7 cellular contexts compared by ENCODE assay signal in genomic region chr17:68049812-68050437, GRCh38. TPM values are rescaled to one million over a fixed set of nuclear protein-coding genes. Genes with fewer than 3 reads are reported as not detected.
DNase-seq lines count a peak whose midpoint lies in the region; ATAC-seq and TF ChIP-seq lines count a peak whose summit lies in the region.
"Not testable (repeated sequence)": the region's sequence is repeated elsewhere in the genome, so short reads cannot be mapped to it uniquely, and the experiment has no call there.

No MANE protein-coding gene starts in this region.

- DNase-seq in HFFc6; T-helper 2 cell treated with Interferon-gamma antibody and Interleukin-4, amounts not matched to agents 5 μg/mL and 100 μg/mL, for 36 hours (ENCODE audit: low spot score); naive B cell; stimulated activated naive CD8-positive, alpha-beta T cell treated with anti-CD3 and anti-CD28 coated beads, Interleukin-15, amount 100 ng/mL, for 72 hours: not testable (repeated sequence)
- DNase-seq in activated naive CD8-positive, alpha-beta T cell treated with anti-CD3 and anti-CD28 coated beads, Interleukin-2, amount 10 ng/mL, durations not matched to agents 7 days and 5 days: peak; percentile 10

- H3K27me3 Mint-ChIP-seq in HFFc6 (ENCODE audit: insufficient read depth); T-helper 2 cell treated with Interferon-gamma antibody and Interleukin-4, amounts not matched to agents 5 μg/mL and 100 μg/mL, for 36 hours (ENCODE audit: low read depth); activated naive CD8-positive, alpha-beta T cell treated with anti-CD3 and anti-CD28 coated beads, Interleukin-2, amount 10 ng/mL, durations not matched to agents 7 days and 5 days; dendritic cell treated with granulocyte-macrophage colony-stimulating factor and Interleukin-4, amounts not matched to agents 40 ng/mL and 50 ng/mL, for 4 days; naive B cell; stimulated activated naive CD8-positive, alpha-beta T cell treated with anti-CD3 and anti-CD28 coated beads, Interleukin-15, amount 100 ng/mL, for 72 hours: not testable (repeated sequence)

- not testable (repeated sequence) for ATAC-seq in activated naive CD8-positive, alpha-beta T cell treated with anti-CD3 and anti-CD28 coated beads, Interleukin-2, amount 10 ng/mL, durations not matched to agents 7 days and 5 days (ENCODE audit: low read depth); naive B cell (ENCODE audit: low read depth in 2 of 2)
- ATAC-seq in stimulated activated naive CD8-positive, alpha-beta T cell treated with anti-CD3 and anti-CD28 coated beads, Interleukin-15, amount 100 ng/mL, for 72 hours: peak; percentile 62

- peaks cover 23 to 43% (median 32%) of the 10 kb centered on the region in 11 experiments for H3K36me3 ChIP-seq in BLaER1 treated with 17β-estradiol and CSF1 and Interleukin-3, amounts not matched to agents 10 nM and 100 nM

- POLR2A ChIA-PET in activated naive CD8-positive, alpha-beta T cell treated with anti-CD3 and anti-CD28 coated beads, Interleukin-2, amount 10 ng/mL, durations not matched to agents 7 days and 5 days (lab: Charles Lee): not testable (repeated sequence)

- H3K27ac Mint-ChIP-seq in HFFc6 (peak overlapping the region; percentile 25; the same call in 1 of the 2 replicates), naive B cell (peak overlapping the region in 4 of 6 donors; percentile 22 to 64 (median 42))
- H3K27ac Mint-ChIP-seq in T-helper 2 cell treated with Interferon-gamma antibody and Interleukin-4, amounts not matched to agents 5 μg/mL and 100 μg/mL, for 36 hours: peak overlapping the region; percentile 36
- H3K27ac Mint-ChIP-seq in activated naive CD8-positive, alpha-beta T cell treated with anti-CD3 and anti-CD28 coated beads, Interleukin-2, amount 10 ng/mL, durations not matched to agents 7 days and 5 days: peak overlapping the region; percentile 0
- H3K27ac Mint-ChIP-seq in dendritic cell treated with granulocyte-macrophage colony-stimulating factor and Interleukin-4, amounts not matched to agents 40 ng/mL and 50 ng/mL, for 4 days: peak overlapping the region; percentile 56
- H3K27ac Mint-ChIP-seq in stimulated activated naive CD8-positive, alpha-beta T cell treated with anti-CD3 and anti-CD28 coated beads, Interleukin-15, amount 100 ng/mL, for 72 hours: not testable (repeated sequence)

- not testable (repeated sequence) for TF ChIP-seq CTCF in HFFc6 (IDR thresholded peaks at IDR 0.05)

- peaks cover 30% of the 10 kb centered on the region for H3K4me1 Mint-ChIP-seq in HFFc6 (ENCODE audit: low read depth)
- H3K4me1 Mint-ChIP-seq in T-helper 2 cell treated with Interferon-gamma antibody and Interleukin-4, amounts not matched to agents 5 μg/mL and 100 μg/mL, for 36 hours (ENCODE audit: low read depth); naive B cell; stimulated activated naive CD8-positive, alpha-beta T cell treated with anti-CD3 and anti-CD28 coated beads, Interleukin-15, amount 100 ng/mL, for 72 hours: not testable (repeated sequence)
- peaks cover 13% of the 10 kb centered on the region for H3K4me1 Mint-ChIP-seq in activated naive CD8-positive, alpha-beta T cell treated with anti-CD3 and anti-CD28 coated beads, Interleukin-2, amount 10 ng/mL, durations not matched to agents 7 days and 5 days
- H3K4me1 Mint-ChIP-seq in dendritic cell treated with granulocyte-macrophage colony-stimulating factor and Interleukin-4, amounts not matched to agents 40 ng/mL and 50 ng/mL, for 4 days (ENCODE audit: low read depth): peaks cover 21% of the 10 kb centered on the region

- H3K9me3 ChIP-seq in BLaER1 treated with 17β-estradiol and CSF1 and Interleukin-3, amounts not matched to agents 10 nM and 100 nM (replicated peaks in 1 of 11): not testable (repeated sequence)

- H3K4me3 Mint-ChIP-seq in HFFc6; T-helper 2 cell treated with Interferon-gamma antibody and Interleukin-4, amounts not matched to agents 5 μg/mL and 100 μg/mL, for 36 hours; activated naive CD8-positive, alpha-beta T cell treated with anti-CD3 and anti-CD28 coated beads, Interleukin-2, amount 10 ng/mL, durations not matched to agents 7 days and 5 days; dendritic cell treated with granulocyte-macrophage colony-stimulating factor and Interleukin-4, amounts not matched to agents 40 ng/mL and 50 ng/mL, for 4 days; naive B cell; stimulated activated naive CD8-positive, alpha-beta T cell treated with anti-CD3 and anti-CD28 coated beads, Interleukin-15, amount 100 ng/mL, for 72 hours: not testable (repeated sequence)

- H3K4me2 ChIP-seq in BLaER1 treated with 17β-estradiol and CSF1 and Interleukin-3, amounts not matched to agents 10 nM and 100 nM: peak overlapping the region in 6 of 11 experiments; percentile 3 to 50 (median 38); a peak in 12 of 22 replicates

- H3K4me3 ChIP-seq in BLaER1 treated with 17β-estradiol and CSF1 and Interleukin-3, amounts not matched to agents 10 nM and 100 nM: not testable (repeated sequence)

- peaks cover 0 to 23% (median 10%) of the 10 kb centered on the region in 11 experiments; a peak in 15 of 22 replicates for H4K20me1 ChIP-seq in BLaER1 treated with 17β-estradiol and CSF1 and Interleukin-3, amounts not matched to agents 10 nM and 100 nM

- peaks cover 25 to 58% (median 46%) of the 10 kb centered on the region in 10 experiments for H3K4me1 ChIP-seq in BLaER1 treated with 17β-estradiol and CSF1 and Interleukin-3, amounts not matched to agents 10 nM and 100 nM

- not testable (repeated sequence) for H3K27me3 ChIP-seq in BLaER1 treated with 17β-estradiol and CSF1 and Interleukin-3, amounts not matched to agents 10 nM and 100 nM

- intact Hi-C loops in dendritic cell treated with granulocyte-macrophage colony-stimulating factor and Interleukin-4, amounts not matched to agents 40 ng/mL and 50 ng/mL, for 4 days (cut with micrococcal nuclease): loop anchor here (10.0 kb wide), 1 partner anchor 55 kb away; no protein-coding TSS in a partner anchor

- H3K27ac ChIP-seq in BLaER1 treated with 17β-estradiol and CSF1 and Interleukin-3, amounts not matched to agents 10 nM and 100 nM: peak overlapping the region in 1 of 11 experiments; percentile 21; a peak in 1 of 22 replicates

- not testable (repeated sequence) for H3K9me3 Mint-ChIP-seq in HFFc6; T-helper 2 cell treated with Interferon-gamma antibody and Interleukin-4, amounts not matched to agents 5 μg/mL and 100 μg/mL, for 36 hours; activated naive CD8-positive, alpha-beta T cell treated with anti-CD3 and anti-CD28 coated beads, Interleukin-2, amount 10 ng/mL, durations not matched to agents 7 days and 5 days; dendritic cell treated with granulocyte-macrophage colony-stimulating factor and Interleukin-4, amounts not matched to agents 40 ng/mL and 50 ng/mL, for 4 days; naive B cell; stimulated activated naive CD8-positive, alpha-beta T cell treated with anti-CD3 and anti-CD28 coated beads, Interleukin-15, amount 100 ng/mL, for 72 hours

- not testable (repeated sequence) for H3K9ac ChIP-seq in BLaER1 treated with 17β-estradiol and CSF1 and Interleukin-3, amounts not matched to agents 10 nM and 100 nM

- peaks cover 24% of the 10 kb centered on the region for H3K36me3 Mint-ChIP-seq in HFFc6 (ENCODE audit: low read depth)
- H3K36me3 Mint-ChIP-seq in T-helper 2 cell treated with Interferon-gamma antibody and Interleukin-4, amounts not matched to agents 5 μg/mL and 100 μg/mL, for 36 hours (ENCODE audit: low read depth): peaks cover 34% of the 10 kb centered on the region
- peaks cover 15% of the 10 kb centered on the region for H3K36me3 Mint-ChIP-seq in activated naive CD8-positive, alpha-beta T cell treated with anti-CD3 and anti-CD28 coated beads, Interleukin-2, amount 10 ng/mL, durations not matched to agents 7 days and 5 days
- H3K36me3 Mint-ChIP-seq in dendritic cell treated with granulocyte-macrophage colony-stimulating factor and Interleukin-4, amounts not matched to agents 40 ng/mL and 50 ng/mL, for 4 days (ENCODE audit: low read depth): peaks cover 34% of the 10 kb centered on the region
- not testable (repeated sequence) for H3K36me3 Mint-ChIP-seq in naive B cell

RNA-seq across cellular contexts. Expression of gene KPNA2, which starts 14.4 kb away (rescaled TPM):
- 100 to 1,000 TPM; 152 to 296 (median 277) TPM for total RNA-seq in HFFc6 (2021; fragmentation: NEBNext Ultra II Directional; extraction: Animal tissue kit (Norgen Biotek cat#: 25700))
- 100 to 1,000 TPM; 138 to 148 TPM for total RNA-seq in activated naive CD8-positive, alpha-beta T cell treated with anti-CD3 and anti-CD28 coated beads, Interleukin-2, amount 10 ng/mL, durations not matched to agents 7 days and 5 days
- polyA plus RNA-seq in naive B cell (ENCODE audit: low read depth in 6 of 6): 10 to 100 TPM; 24.2 to 59.9 (median 30.2) TPM

RNA-seq across cellular contexts. Expression of gene C17orf58, which starts 53.7 kb away (rescaled TPM):
- total RNA-seq in HFFc6 (2021; fragmentation: NEBNext Ultra II Directional; extraction: Animal tissue kit (Norgen Biotek cat#: 25700)): 1 to 10 TPM; 5.4 to 6.6 (median 6.1) TPM
- total RNA-seq in activated naive CD8-positive, alpha-beta T cell treated with anti-CD3 and anti-CD28 coated beads, Interleukin-2, amount 10 ng/mL, durations not matched to agents 7 days and 5 days: 1 to 10 TPM; 3.8 to 4.4 TPM
- 1 to 10 TPM in 3 of 6 donors, under 1 TPM in 2, not detected in 1; 0.43 to 3.0 (median 1.5) TPM for polyA plus RNA-seq in naive B cell (ENCODE audit: low read depth in 6 of 6)
